ENCODE assay signal across 15 cellular contexts in genomic region chr3:175988401-175988800, GRCh38.
DNase-seq lines count a peak whose midpoint lies in the region; ATAC-seq and TF ChIP-seq lines count a peak whose summit lies in the region.
"Had no signal": no experiment of that assay in that cellular context is flagged by ENCODE, and none has a peak within 500 bp of the region (broad histone marks: within the 10 kb centered on the region; RNA-seq: fewer than 3 reads in every experiment).

No MANE protein-coding gene starts in this region.

- WGBS in mesenchymal stem cell: 88% methylated on average over 1 of the region's 1 CpG

- H2BK120ac ChIP-seq in mesenchymal stem cell (ENCODE audit: low read depth, low read length): no peak overlapping the region

- H3K36me3 ChIP-seq in BJ (ENCODE audit: control insufficient read depth, insufficient read depth, low read length) (no peaks in the 10 kb centered on the region), mesenchymal stem cell (ENCODE audit: control insufficient read depth in 1 of 2, insufficient read depth in 2 of 2, low read depth in 1 of 2, low read length in 2 of 2) (no peaks in the 10 kb centered on the region)

- H4K8ac ChIP-seq in mesenchymal stem cell (ENCODE audit: low read length): no peak overlapping the region

- no peak overlapping the region for H2AFZ ChIP-seq in mesenchymal stem cell (ENCODE audit: low read depth, low read length)
- H2AFZ ChIP-seq: GM23338 had no signal

- no peak overlapping the region for H3K23ac ChIP-seq in mesenchymal stem cell (ENCODE audit: low read length in 2 of 2)

- H3K9ac ChIP-seq in mesenchymal stem cell (ENCODE audit: low read length): no peak overlapping the region

- H3K9me3 ChIP-seq in mesenchymal stem cell (ENCODE audit: control insufficient read depth, low read length): peaks cover 12% of the 10 kb centered on the region

- no peak overlapping the region for H2BK15ac ChIP-seq in mesenchymal stem cell (ENCODE audit: low read depth, poor library complexity, severe bottlenecking)

- no peaks in the 10 kb centered on the region for H3K79me1 ChIP-seq in mesenchymal stem cell (replicated peaks; ENCODE audit: low read length, poor library complexity, severe bottlenecking)

- H4K91ac ChIP-seq in mesenchymal stem cell (ENCODE audit: low read length): no peak overlapping the region

- TF ChIP-seq CTCF in BJ (IDR thresholded peaks at IDR 0.05; ENCODE audit: insufficient read depth, low read depth, low read length): no peak
- TF ChIP-seq CTCF in HFFc6 (IDR thresholded peaks at IDR 0.05): no peak

- no peaks in the 10 kb centered on the region for H3K27me3 ChIP-seq in BJ (ENCODE audit: control insufficient read depth, insufficient read depth, low read length)
- H3K27me3 ChIP-seq in mesenchymal stem cell (ENCODE audit: control insufficient read depth in 1 of 2, insufficient read depth in 1 of 2, low read length in 2 of 2): no peaks in the 10 kb centered on the region

- POLR2A ChIA-PET in BJ (lab: Charles Lee): no interaction called here
- POLR2A ChIA-PET in activated CD8-positive, alpha-beta T cell treated with anti-CD3 and anti-CD28 coated beads, Interleukin-2, amount 10 ng/mL, durations not matched to agents 7 days and 5 days (lab: Charles Lee): no interaction called here

- peaks cover 3% of the 10 kb centered on the region; the same call in 1 of the 2 replicates for H3K4me1 Mint-ChIP-seq in HFFc6 (ENCODE audit: low read depth)
- H3K4me1 Mint-ChIP-seq in stimulated activated naive CD8-positive, alpha-beta T cell treated with anti-CD3 and anti-CD28 coated beads, Interleukin-15, amount 100 ng/mL, for 72 hours: no peaks in the 10 kb centered on the region
- no peaks in the 10 kb centered on the region for H3K4me1 Mint-ChIP-seq in activated CD8-positive, alpha-beta T cell treated with anti-CD3 and anti-CD28 coated beads, Interleukin-2, amount 10 ng/mL, durations not matched to agents 7 days and 5 days (ENCODE audit: low read depth)
- H3K4me1 Mint-ChIP-seq: B cell; CD4-positive, alpha-beta memory T cell had no signal

- DNase-seq in BJ (ENCODE audit: low read depth): peak; percentile 37
- no peak for DNase-seq in HFFc6
- DNase-seq in dedifferentiated amniotic fluid mesenchymal stem cell (ENCODE audit: extremely low spot score): peak; percentile 51
- DNase-seq in mesenchymal stem cell: peak; percentile 22
- DNase-seq in stimulated activated naive CD8-positive, alpha-beta T cell treated with anti-CD3 and anti-CD28 coated beads, Interleukin-15, amount 100 ng/mL, for 72 hours: no peak
- DNase-seq in activated CD8-positive, alpha-beta T cell treated with anti-CD3 and anti-CD28 coated beads, Interleukin-2, amount 10 ng/mL, durations not matched to agents 7 days and 5 days: no peak
- DNase-seq: ACHN; CD4-positive, alpha-beta memory T cell; H7 had no signal

- no peak overlapping the region for H3K14ac ChIP-seq in mesenchymal stem cell (ENCODE audit: low read length in 2 of 2)

- no peak overlapping the region for H2BK5ac ChIP-seq in mesenchymal stem cell (ENCODE audit: low read depth, low read length, poor library complexity, severe bottlenecking)

- peak overlapping the region; percentile 50; the same call in 1 of the 2 replicates for H3K27ac Mint-ChIP-seq in HFFc6
- no peak overlapping the region for H3K27ac Mint-ChIP-seq in stimulated activated naive CD8-positive, alpha-beta T cell treated with anti-CD3 and anti-CD28 coated beads, Interleukin-15, amount 100 ng/mL, for 72 hours
- no peak overlapping the region for H3K27ac Mint-ChIP-seq in activated CD8-positive, alpha-beta T cell treated with anti-CD3 and anti-CD28 coated beads, Interleukin-2, amount 10 ng/mL, durations not matched to agents 7 days and 5 days
- H3K27ac Mint-ChIP-seq: B cell; CD4-positive, alpha-beta memory T cell; GM23338 had no signal

- CTCF ChIA-PET in BJ (lab: Yijun Ruan, JAX): no interaction called here
- CTCF ChIA-PET in activated CD8-positive, alpha-beta T cell treated with anti-CD3 and anti-CD28 coated beads, Interleukin-2, amount 10 ng/mL, durations not matched to agents 7 days and 5 days (lab: Charles Lee): no interaction called here

- H3K18ac ChIP-seq in mesenchymal stem cell (ENCODE audit: low read depth in 1 of 2, low read length in 2 of 2): no peak overlapping the region

- no peak overlapping the region for H3K27ac ChIP-seq in mesenchymal stem cell (ENCODE audit: low read length, poor library complexity, severe bottlenecking)

- no peak overlapping the region for H2AK5ac ChIP-seq in mesenchymal stem cell (ENCODE audit: low read length, severe bottlenecking)

- no peaks in the 10 kb centered on the region for H3K36me3 Mint-ChIP-seq in HFFc6 (ENCODE audit: low read depth)
- no peaks in the 10 kb centered on the region for H3K36me3 Mint-ChIP-seq in activated CD8-positive, alpha-beta T cell treated with anti-CD3 and anti-CD28 coated beads, Interleukin-2, amount 10 ng/mL, durations not matched to agents 7 days and 5 days (ENCODE audit: low read depth)
- H3K36me3 Mint-ChIP-seq: CD4-positive, alpha-beta memory T cell had no signal

- H3K4me2 ChIP-seq in mesenchymal stem cell (ENCODE audit: low read length, poor library complexity, severe bottlenecking): no peak overlapping the region
- H3K4me2 ChIP-seq: GM23338 had no signal

- no peaks in the 10 kb centered on the region for H3K9me3 Mint-ChIP-seq in HFFc6
- peaks cover 14 to 30% of the 10 kb centered on the region in 2 donors for H3K9me3 Mint-ChIP-seq in stimulated activated naive CD8-positive, alpha-beta T cell treated with anti-CD3 and anti-CD28 coated beads, Interleukin-15, amount 100 ng/mL, for 72 hours
- peaks cover 10% of the 10 kb centered on the region for H3K9me3 Mint-ChIP-seq in activated CD8-positive, alpha-beta T cell treated with anti-CD3 and anti-CD28 coated beads, Interleukin-2, amount 10 ng/mL, durations not matched to agents 7 days and 5 days (ENCODE audit: insufficient read depth)

- H3K27me3 Mint-ChIP-seq in HFFc6 (ENCODE audit: insufficient read depth): no peaks in the 10 kb centered on the region
- H3K27me3 Mint-ChIP-seq in stimulated activated naive CD8-positive, alpha-beta T cell treated with anti-CD3 and anti-CD28 coated beads, Interleukin-15, amount 100 ng/mL, for 72 hours: no peaks in the 10 kb centered on the region
- H3K27me3 Mint-ChIP-seq in activated CD8-positive, alpha-beta T cell treated with anti-CD3 and anti-CD28 coated beads, Interleukin-2, amount 10 ng/mL, durations not matched to agents 7 days and 5 days (ENCODE audit: low read depth): no peaks in the 10 kb centered on the region
- H3K27me3 Mint-ChIP-seq: B cell; CD4-positive, alpha-beta memory T cell had no signal

- H3K4me3 ChIP-seq in BJ (ENCODE audit: low read depth, low read length) (no peak overlapping the region), mesenchymal stem cell (ENCODE audit: insufficient read depth in 1 of 2, low read depth in 1 of 2, low read length in 2 of 2) (no peak overlapping the region)
- H3K4me3 ChIP-seq: GM12878, GM23338, K562 had no signal

- no peak overlapping the region for H3K4me3 Mint-ChIP-seq in HFFc6
- H3K4me3 Mint-ChIP-seq in stimulated activated naive CD8-positive, alpha-beta T cell treated with anti-CD3 and anti-CD28 coated beads, Interleukin-15, amount 100 ng/mL, for 72 hours: no peak overlapping the region
- no peak overlapping the region for H3K4me3 Mint-ChIP-seq in activated CD8-positive, alpha-beta T cell treated with anti-CD3 and anti-CD28 coated beads, Interleukin-2, amount 10 ng/mL, durations not matched to agents 7 days and 5 days
- H3K4me3 Mint-ChIP-seq: B cell; CD4-positive, alpha-beta memory T cell; GM23338 had no signal

- H3K4ac ChIP-seq in mesenchymal stem cell (ENCODE audit: low read depth in 1 of 2, low read length in 2 of 2): no peak overlapping the region

- H2BK12ac ChIP-seq in mesenchymal stem cell (ENCODE audit: low read length in 2 of 2): no peak overlapping the region

- no peaks in the 10 kb centered on the region for H3K4me1 ChIP-seq in mesenchymal stem cell (ENCODE audit: control insufficient read depth, insufficient read depth, low read depth, low read length)

- ATAC-seq in HG02610 (IDR thresholded peaks at IDR 0.05; ENCODE audit: unreplicated experiment) (no peak), GM19035 (IDR thresholded peaks at IDR 0.05; ENCODE audit: unreplicated experiment) (no peak)
- ATAC-seq in stimulated activated naive CD8-positive, alpha-beta T cell treated with anti-CD3 and anti-CD28 coated beads, Interleukin-15, amount 100 ng/mL, for 72 hours: no peak
- ATAC-seq in activated CD8-positive, alpha-beta T cell treated with anti-CD3 and anti-CD28 coated beads, Interleukin-2, amount 10 ng/mL, durations not matched to agents 7 days and 5 days: no peak
- ATAC-seq: GM12878, GM23338, K562 had no signal

Comparison
In these comparisons a context has a peak if more than half of its experiments do, and no peak if none do; other contexts are left out.
1. DNase-seq: peak in BJ (single experiment), dedifferentiated amniotic fluid mesenchymal stem cell (single experiment) and mesenchymal stem cell (single experiment); none in HFFc6 (single experiment), stimulated activated naive CD8-positive, alpha-beta T cell treated with anti-CD3 and anti-CD28 coated beads, Interleukin-15, amount 100 ng/mL, for 72 hours (0 of 2) and activated CD8-positive, alpha-beta T cell treated with anti-CD3 and anti-CD28 coated beads, Interleukin-2, amount 10 ng/mL, durations not matched to agents 7 days and 5 days (single experiment).